8 cellular contexts compared by ENCODE assay signal in the genomic region with DNA sequence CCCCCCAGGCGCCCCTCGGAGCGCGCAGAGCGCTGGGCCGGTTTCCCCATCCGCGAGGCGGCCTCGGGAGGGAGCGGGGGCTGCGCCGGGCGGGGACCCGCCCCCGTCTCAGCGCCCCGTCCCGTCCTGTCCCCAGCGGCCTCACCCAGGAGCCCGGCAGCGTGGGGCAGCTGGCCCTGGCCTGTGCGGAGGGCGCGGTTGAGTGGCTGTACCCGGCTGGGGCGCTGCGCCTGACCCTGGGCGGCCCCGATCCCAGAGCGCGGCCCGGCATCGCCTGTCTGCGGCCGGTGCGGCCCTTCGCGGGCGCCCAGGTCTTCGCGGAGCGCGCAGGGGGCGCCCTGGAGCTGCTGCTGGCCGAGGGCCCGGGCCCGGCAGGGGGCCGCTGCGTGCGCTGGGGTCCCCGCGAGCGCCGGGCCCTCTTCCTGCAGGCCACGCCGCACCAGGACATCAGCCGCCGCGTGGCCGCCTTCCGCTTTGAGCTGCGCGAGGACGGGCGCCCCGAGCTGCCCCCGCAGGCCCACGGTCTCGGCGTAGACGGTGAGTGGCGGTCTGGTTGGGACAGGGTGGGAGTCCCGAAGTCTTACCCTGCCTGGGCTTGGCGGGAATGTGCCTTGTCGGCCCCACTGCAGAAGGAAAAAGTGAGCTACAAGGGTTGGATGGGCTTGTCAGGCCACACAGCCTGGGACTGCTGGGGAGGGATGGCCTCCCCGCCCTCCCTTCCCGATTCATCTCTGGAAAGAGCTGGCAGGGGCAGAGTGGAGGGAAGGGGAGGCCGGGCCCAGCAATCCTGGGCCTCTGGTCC. TPM values are rescaled to one million over a fixed set of nuclear protein-coding genes. Genes with fewer than 3 reads are reported as not detected.
DNase-seq lines count a peak whose midpoint lies in the region; ATAC-seq and TF ChIP-seq lines count a peak whose summit lies in the region.

No MANE protein-coding gene starts in this region.

- peak overlapping the region; percentile 88 for H3K4me3 ChIP-seq in SJCRH30
- H3K4me3 ChIP-seq in esophagus (ENCODE audit: low read depth in 1 of 2, low read length in 2 of 2) = peak overlapping the region; percentile 54 to 58

- peak; percentile 3 for ATAC-seq in GM21515 (IDR thresholded peaks at IDR 0.05; ENCODE audit: unreplicated experiment)

- CTCF ChIA-PET in Calu3 (lab: Charles Lee) = interaction anchor here (0.7 to 1.3 kb wide), 5 partner anchors 10 to 69 kb away, joined by 3 to 10 read pairs (median 4); partner anchors contain the start of genes CCDC78, CIAO3 and HAGHL

- H3K4me1 Mint-ChIP-seq in Calu3 (ENCODE audit: low read depth, unreplicated experiment) (peaks cover 27% of the 10 kb centered on the region), osteocyte (ENCODE audit: unreplicated experiment) (peaks cover 39% of the 10 kb centered on the region)

- BruUV-seq in Calu3 (replicated peaks; lab: Mats Ljungman, UMichigan) = no TSS peak

- no peak overlapping the region; the same call in 1 of the 2 replicates for H3K27ac ChIP-seq in SJCRH30
- H3K27ac ChIP-seq in esophagus (ENCODE audit: low read depth in 2 of 2, low read length in 1 of 2) = peak overlapping the region in 1 of 2 donors; percentile 6

- DNase-seq in Calu3 = peak; percentile 63
- peak; percentile 39 to 56 for DNase-seq in SJCRH30
- no peak for DNase-seq in osteocyte (ENCODE audit: extremely low spot score, unreplicated experiment)
- no peak for DNase-seq in NCI-H2081 treated with DMSO at 0.1 percent for 48 hours (lab: John Stamatoyannopoulos, UW)
- no peak for DNase-seq in stimulated activated CD4-positive, alpha-beta T cell treated with anti-CD3 and anti-CD28 coated beads, Interleukin-4, amount 100 ng/mL, for 4 hours
- no peak for DNase-seq in activated CD4-positive, alpha-beta T cell treated with anti-CD3 and anti-CD28 coated beads for 48 hours

- H3K27me3 ChIP-seq in SJCRH30 (no peaks in the 10 kb centered on the region), esophagus (ENCODE audit: control insufficient read depth in 1 of 2, insufficient read depth in 2 of 2, low read length in 2 of 2) (peaks cover 0 to 3% of the 10 kb centered on the region in 2 donors)

- intact Hi-C loops in Calu3 (cut with micrococcal nuclease; ENCODE audit: unreplicated experiment) = no loop called here

- 2% methylated on average over 39 to 79 of the region's 79 CpGs for WGBS in esophagus, 2 donors

- H3K9me3 ChIP-seq in SJCRH30 (replicated peaks) (no peaks in the 10 kb centered on the region), esophagus (ENCODE audit: control insufficient read depth in 2 of 2, insufficient read depth in 1 of 2, low read depth in 1 of 2, low read length in 1 of 2) (no peaks in the 10 kb centered on the region)

- H3K9me3 Mint-ChIP-seq in Calu3 (ENCODE audit: low read depth, unreplicated experiment) = no peaks in the 10 kb centered on the region
- no peaks in the 10 kb centered on the region for H3K9me3 Mint-ChIP-seq in osteocyte (ENCODE audit: unreplicated experiment)

- H3K36me3 ChIP-seq in SJCRH30 (no peaks in the 10 kb centered on the region), esophagus (ENCODE audit: control insufficient read depth in 2 of 2, insufficient read depth in 2 of 2, low read length in 1 of 2) (no peaks in the 10 kb centered on the region)

- H3K27me3 Mint-ChIP-seq in Calu3 (ENCODE audit: unreplicated experiment) (peaks cover 11% of the 10 kb centered on the region), osteocyte (ENCODE audit: unreplicated experiment) (no peaks in the 10 kb centered on the region)

- H3K4me1 ChIP-seq in SJCRH30 = peaks cover 43% of the 10 kb centered on the region
- peaks cover 6 to 32% of the 10 kb centered on the region in 2 donors for H3K4me1 ChIP-seq in esophagus (ENCODE audit: control insufficient read depth in 2 of 2, insufficient read depth in 2 of 2, low read length in 1 of 2)

- H3K36me3 Mint-ChIP-seq in Calu3 (ENCODE audit: insufficient read depth, unreplicated experiment) (peaks cover 70% of the 10 kb centered on the region), osteocyte (ENCODE audit: unreplicated experiment) (no peaks in the 10 kb centered on the region)

- peak overlapping the region; percentile 83 for H3K27ac Mint-ChIP-seq in Calu3 (ENCODE audit: unreplicated experiment)
- peak overlapping the region; percentile 14 for H3K27ac Mint-ChIP-seq in osteocyte (ENCODE audit: unreplicated experiment)

- H3K4me3 Mint-ChIP-seq in Calu3 (ENCODE audit: low read depth, unreplicated experiment) = peak overlapping the region; percentile 78
- peak overlapping the region; percentile 67 for H3K4me3 Mint-ChIP-seq in osteocyte (ENCODE audit: unreplicated experiment)

- no peak for TF ChIP-seq CTCF in Calu3 (IDR thresholded peaks at IDR 0.05; ENCODE audit: unreplicated experiment)
- TF ChIP-seq CTCF in osteocyte (IDR thresholded peaks at IDR 0.05) = peak; percentile 38

RNA-seq across cellular contexts. Expression of gene METRN, which starts 0.7 kb away (rescaled TPM):
- 51.7 and 61.5 TPM in 2 replicates for total RNA-seq in Calu3 (2022)
- 61.7 and 77.6 TPM in 2 replicates for total RNA-seq in SJCRH30 (2014; rRNA removed; shearing (Covaris generic))
- polyA plus RNA-seq in esophagus = 10 to 100 TPM in 1 of 2 donors, 1 to 10 TPM in 1; 6.5 to 11.5 TPM
- 48.2 and 49.7 TPM in 2 replicates for total RNA-seq in osteocyte

RNA-seq across cellular contexts. Expression of gene ANTKMT, which starts 5.3 kb away (rescaled TPM):
- total RNA-seq in Calu3 (2022) (49.6 and 57.2 TPM in 2 replicates), osteocyte (41.5 and 41.7 TPM in 2 replicates)
- total RNA-seq in SJCRH30 (2014; rRNA removed; shearing (Covaris generic)) = 11.4 and 11.7 TPM in 2 replicates
- 10 to 100 TPM; 17.9 to 22.4 TPM for polyA plus RNA-seq in esophagus

RNA-seq across cellular contexts. Expression of gene FBXL16, which starts 10.0 kb away (rescaled TPM):
- total RNA-seq in Calu3 (2022) = 1.3 and 4.6 TPM in 2 replicates
- 1.7 and 1.8 TPM in 2 replicates for total RNA-seq in SJCRH30 (2014; rRNA removed; shearing (Covaris generic))
- polyA plus RNA-seq in esophagus = 10 to 100 TPM in 1 of 2 donors, 1 to 10 TPM in 1; 8.0 to 13.0 TPM
- total RNA-seq in osteocyte = 0.32 and 0.44 TPM in 2 replicates

RNA-seq across cellular contexts. Expression of gene CCDC78, which starts 10.6 kb away (rescaled TPM):
- total RNA-seq in Calu3 (2022) = 10.0 and 12.5 TPM in 2 replicates
- total RNA-seq in SJCRH30 (2014; rRNA removed; shearing (Covaris generic)) = 4.5 and 5.0 TPM in 2 replicates
- under 1 TPM; 0.28 to 0.86 TPM for polyA plus RNA-seq in esophagus
- total RNA-seq in osteocyte = 2.6 and 3.1 TPM in 2 replicates

RNA-seq across cellular contexts. Expression of gene HAGHL, which starts 11.3 kb away (rescaled TPM):
- total RNA-seq in Calu3 (2022) (11.7 and 12.8 TPM in 2 replicates), osteocyte (11.3 and 17.3 TPM in 2 replicates)
- 6.0 and 8.9 TPM in 2 replicates for total RNA-seq in SJCRH30 (2014; rRNA removed; shearing (Covaris generic))
- 1 to 10 TPM; 1.6 to 3.4 TPM for polyA plus RNA-seq in esophagus

Comparison
In these comparisons a context has a peak if more than half of its experiments do, and no peak if none do; other contexts are left out.
1. DNase-seq: peak in Calu3 (single experiment) and SJCRH30 (2 of 2); none in osteocyte (single experiment), NCI-H2081 treated with DMSO at 0.1 percent for 48 hours (single experiment), stimulated activated CD4-positive, alpha-beta T cell treated with anti-CD3 and anti-CD28 coated beads, Interleukin-4, amount 100 ng/mL, for 4 hours (0 of 2) and activated CD4-positive, alpha-beta T cell treated with anti-CD3 and anti-CD28 coated beads for 48 hours (single experiment).